In the genomic region with DNA sequence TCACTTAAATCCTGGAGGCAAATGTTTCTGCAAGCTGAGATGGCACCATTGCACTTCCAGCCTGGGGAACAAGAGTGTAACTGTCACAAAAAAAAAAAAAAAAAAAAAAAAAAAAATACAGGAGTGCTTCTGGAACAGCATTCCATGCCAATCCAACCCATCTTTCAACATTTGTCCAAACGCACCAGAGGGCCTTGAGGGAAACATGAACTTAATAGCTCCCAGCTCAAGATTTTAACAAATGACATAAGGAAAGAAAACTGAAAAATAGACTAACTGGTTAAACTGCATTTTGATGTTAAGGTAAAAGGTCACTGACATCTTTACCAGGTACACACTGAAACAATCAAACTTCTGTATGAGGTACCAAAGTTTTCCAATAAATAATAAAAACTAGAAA, we compare ENCODE assay signal across 24 cellular contexts.
"Had no signal": no experiment of that assay in that cellular context is flagged by ENCODE, and none has a peak within 500 bp of the region (broad histone marks: within the 10 kb centered on the region; RNA-seq: fewer than 3 reads in every experiment).

No MANE protein-coding gene starts in this region.

- H2AFZ ChIP-seq: neural progenitor cell had no signal

- H3K27me3 ChIP-seq: colonic mucosa, esophagus squamous epithelium, neural progenitor cell, right atrium auricular region, testis, tibial artery, upper lobe of right lung, uterus had no signal

- H3K36me3 ChIP-seq: colonic mucosa, lower lobe of right lung, neural progenitor cell, prostate gland, right atrium auricular region, upper lobe of right lung, uterus had no signal

- H3K4me3 ChIP-seq: colonic mucosa, esophagus squamous epithelium, lower lobe of right lung, neural progenitor cell, prostate gland, right atrium auricular region, testis, tibial artery, upper lobe of right lung, uterus had no signal

- H3K9me3 ChIP-seq: colonic mucosa, lower lobe of right lung, prostate gland, right atrium auricular region, testis, tibial artery, upper lobe of right lung, uterus had no signal

- H3K4me2 ChIP-seq: neural progenitor cell had no signal

- DNase-seq: colonic mucosa; dermis blood vessel endothelial cell; effector memory CD8-positive, alpha-beta T cell; erythroblast; esophagus squamous epithelium; hypothalamus; immature natural killer cell; left ventricle myocardium superior; lower lobe of right lung; midbrain; naive thymus-derived CD4-positive, alpha-beta T cell; stimulated activated CD4-positive, alpha-beta T cell treated with anti-CD3 and anti-CD28 coated beads, Interleukin-2, amount 100 ng/mL, for 24 hours; stimulated activated CD4-positive, alpha-beta T cell treated with anti-CD3 and anti-CD28 coated beads, Interleukin-4, amount 100 ng/mL, for 24 hours; stimulated activated naive CD8-positive, alpha-beta T cell treated with anti-CD3 and anti-CD28 coated beads, Interleukin-15, Interleukin-2, amounts not matched to agents 100 U/mL and 50 U/mL, for 24 hours; substantia nigra; testis; tibial artery; upper lobe of right lung; uterus had no signal

- H3K9ac ChIP-seq: neural progenitor cell had no signal

- ATAC-seq: effector memory CD8-positive, alpha-beta T cell; left ventricle myocardium superior; lower lobe of right lung; naive thymus-derived CD4-positive, alpha-beta T cell; sciatic nerve; stimulated activated memory B cell treated with anti-CD40 and anti-IgM and Interleukin-4, amounts not matched to agents 10 μg/mL and 1 μg/mL and 100 μg/mL, for 72 hours; stimulated activated naive CD8-positive, alpha-beta T cell treated with anti-CD3 and anti-CD28 coated beads, Interleukin-15, Interleukin-2, amounts not matched to agents 100 U/mL and 50 U/mL, for 24 hours; upper lobe of right lung had no signal

- H3K4me1 ChIP-seq: colonic mucosa, prostate gland, testis, uterus had no signal

- H3K27ac ChIP-seq: colonic mucosa, esophagus squamous epithelium, lower lobe of right lung, neural progenitor cell, prostate gland, right atrium auricular region, testis, tibial artery, upper lobe of right lung, uterus had no signal
